Comparison of ENCODE assay signal across 19 cellular contexts in the genomic region with DNA sequence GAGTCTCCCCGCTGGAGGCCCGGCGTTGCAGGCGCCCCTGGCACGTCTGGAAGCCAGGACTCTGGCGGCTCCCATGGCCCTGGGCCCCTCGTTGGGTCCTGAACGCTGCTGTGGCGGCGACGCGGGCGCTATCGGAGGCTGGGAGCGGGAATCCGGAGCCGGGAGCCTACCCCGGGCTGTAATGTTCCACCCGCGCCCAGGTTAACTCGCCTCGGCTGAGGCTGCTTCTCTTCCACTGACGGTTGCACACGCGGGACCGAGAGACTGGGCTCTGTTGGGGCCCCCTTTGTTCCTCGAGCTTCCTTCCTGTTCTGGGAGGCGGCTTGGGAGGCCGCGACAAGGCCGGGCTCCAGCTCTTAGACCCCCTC. TPM values are rescaled to one million over a fixed set of nuclear protein-coding genes. Genes with fewer than 3 reads are reported as not detected.
A peak's percentile ranks its signal among the peaks of the same experiment; 100 is the strongest.
DNase-seq lines count a peak whose midpoint lies in the region; ATAC-seq and TF ChIP-seq lines count a peak whose summit lies in the region.
"Had no signal": no experiment of that assay in that cellular context is flagged by ENCODE, and none has a peak within 500 bp of the region (broad histone marks: within the 10 kb centered on the region; RNA-seq: fewer than 3 reads in every experiment).

No MANE protein-coding gene starts in this region.

- peaks cover 0 to 25% of the 10 kb centered on the region in 2 donors for H3K27me3 ChIP-seq in breast epithelium
- H3K27me3 ChIP-seq in fibroblast of lung (ENCODE audit: control insufficient read depth, insufficient read depth, low read length): no peaks in the 10 kb centered on the region
- H3K27me3 ChIP-seq in neuronal stem cell (ENCODE audit: control insufficient read depth in 3 of 3, insufficient read depth in 3 of 3, low read depth in 1 of 3, low read length in 3 of 3): peaks cover 63 to 99% (median 99%) of the 10 kb centered on the region in 3 experiments

- POLR2A ChIA-PET in MCF 10A (lab: Yijun Ruan, JAX): interaction anchor here (0.8 to 7.2 kb wide), 11 partner anchors 18 to 654 kb away, joined by 3 to 459 read pairs (median 41); a partner anchor contains a TSS

- TF ChIP-seq CTCF in breast epithelium (IDR thresholded peaks at IDR 0.05) (no peak), MCF 10A (IDR thresholded peaks at IDR 0.05; ENCODE audit: unreplicated experiment) (no peak), fibroblast of lung (conservative IDR thresholded peaks at IDR 0.05 in 1 of 2, IDR thresholded peaks at IDR 0.05 in 1 of 2; ENCODE audit: low read depth in 1 of 2, low read length in 2 of 2) (no peak)

- no peak overlapping the region for H2BK5ac ChIP-seq in neuronal stem cell (ENCODE audit: low read length)

- H3K4me2 ChIP-seq in fibroblast of lung (ENCODE audit: extremely low read depth, insufficient read depth, low read length): peak overlapping the region; percentile 99
- no peak overlapping the region for H3K4me2 ChIP-seq in neuronal stem cell (ENCODE audit: insufficient read depth, low read length, poor library complexity, severe bottlenecking)

- H3K27ac ChIP-seq in breast epithelium (peak overlapping the region; percentile 95 to 96), fibroblast of lung (ENCODE audit: insufficient read depth, low read length) (peak overlapping the region; percentile 98), neuronal stem cell (replicated peaks; ENCODE audit: low read length) (no peak overlapping the region)
- H3K27ac ChIP-seq: right lobe of liver had no signal

- no peak overlapping the region for H3K27ac Mint-ChIP-seq in MCF 10A (ENCODE audit: low read depth, unreplicated experiment)
- H3K27ac Mint-ChIP-seq: immature natural killer cell; stimulated activated naive CD8-positive, alpha-beta T cell treated with anti-CD3 and anti-CD28 coated beads, Interleukin-15, Interleukin-2, amounts not matched to agents 100 ng/mL and 50 ng/mL, for 24 hours had no signal

- H3K4ac ChIP-seq in neuronal stem cell (ENCODE audit: low read length): no peak overlapping the region

- no peak overlapping the region for H2AK5ac ChIP-seq in neuronal stem cell (ENCODE audit: low read depth, low read length)

- CTCF ChIA-PET in MCF 10A (lab: Yijun Ruan, JAX): interaction anchor here (0.6 to 6.7 kb wide), 22 partner anchors 8 to 1046 kb away, joined by 3 to 190 read pairs (median 7); a partner anchor contains a TSS

- peaks cover 93% of the 10 kb centered on the region for H3K79me2 ChIP-seq in fibroblast of lung (ENCODE audit: control insufficient read depth, insufficient read depth, low read length)

- no peak overlapping the region for H2AFZ ChIP-seq in fibroblast of lung (ENCODE audit: low read length)
- peak overlapping the region; percentile 29 for H2AFZ ChIP-seq in neuronal stem cell (ENCODE audit: low read length)

- no peak overlapping the region for H2BK12ac ChIP-seq in neuronal stem cell (ENCODE audit: low read length)

- no peaks in the 10 kb centered on the region for H3K27me3 Mint-ChIP-seq in MCF 10A (ENCODE audit: insufficient read depth, unreplicated experiment)

- no peak overlapping the region for H3K23ac ChIP-seq in neuronal stem cell (ENCODE audit: low read depth, low read length, poor library complexity)

- BruUV-seq in MCF 10A (replicated peaks; lab: Mats Ljungman, UMichigan): no TSS peak

- ATAC-seq in GM21360 (IDR thresholded peaks at IDR 0.05; ENCODE audit: unreplicated experiment): no peak
- ATAC-seq: PC-3, right lobe of liver had no signal

- no peak for TF ChIP-seq POLR2A in breast epithelium (IDR thresholded peaks at IDR 0.05)

- H2BK15ac ChIP-seq in neuronal stem cell (ENCODE audit: low read length): no peak overlapping the region

- no peaks in the 10 kb centered on the region for H4K20me1 ChIP-seq in fibroblast of lung (ENCODE audit: control insufficient read depth, extremely low read depth, insufficient read depth, low read length)

- H3K36me3 ChIP-seq in breast epithelium (no peaks in the 10 kb centered on the region), fibroblast of lung (ENCODE audit: control insufficient read depth, insufficient read depth, low read length) (peaks cover 2% of the 10 kb centered on the region), neuronal stem cell (replicated peaks in 1 of 2; ENCODE audit: control insufficient read depth in 2 of 2, insufficient read depth in 2 of 2, low read length in 2 of 2) (no peaks in the 10 kb centered on the region)
- H3K36me3 ChIP-seq: right lobe of liver had no signal

- peak overlapping the region; percentile 70 for H3K9ac ChIP-seq in fibroblast of lung (ENCODE audit: insufficient read depth, low read length)
- no peak overlapping the region for H3K9ac ChIP-seq in neuronal stem cell (ENCODE audit: low read depth, low read length, poor library complexity)

- no peak overlapping the region for H4K8ac ChIP-seq in neuronal stem cell (ENCODE audit: low read depth, low read length)

- intact Hi-C loops in breast epithelium (cut with DNase I; ENCODE audit: low total_unique reads) (loop anchor here (5.0 kb wide), 4 partner anchors 47 to 772 kb away; a partner anchor contains a TSS), MCF 10A (cut with micrococcal nuclease) (loop anchor here (5.0 kb wide), 3 partner anchors 477 to 942 kb away; a partner anchor contains a TSS)

- WGBS in neuronal stem cell (ENCODE audit: extremely low coverage in 2 of 2, insufficient read length in 2 of 2, insufficient replicate concordance in 1 of 2), 2 donors: no CpG with 5 or more reads among the region's 31 CpGs

- DNase-seq in breast epithelium (ENCODE audit: low spot score in 2 of 2) (no peak), MCF 10A (ENCODE audit: unreplicated experiment) (no peak), fibroblast of lung (ENCODE audit: low read depth in 2 of 2) (no peak), neuronal stem cell (ENCODE audit: low spot score) (no peak), ureter (ENCODE audit: low spot score) (peak; percentile 43), Kasumi-1 (lab: John Stamatoyannopoulos, UW) (no peak)
- DNase-seq in effector CD8-positive, alpha-beta T cell (lab: John Stamatoyannopoulos, UW): no peak
- DNase-seq: foreskin fibroblast, GDM1, immature natural killer cell, naive B cell, NCI-H1105, NCI-H446, PC-3, SW 1271 had no signal

- H3K4me3 ChIP-seq in breast epithelium (peak overlapping the region; percentile 13 to 80 (median 75)), fibroblast of lung (replicated peaks in 1 of 4; ENCODE audit: control extremely low read depth in 1 of 4, insufficient read depth in 1 of 4, low read depth in 3 of 4, low read length in 4 of 4) (peak overlapping the region; percentile 41 to 61 (median 48)), neuronal stem cell (ENCODE audit: low read length in 2 of 2) (no peak overlapping the region)
- H3K4me3 ChIP-seq: right lobe of liver had no signal

- no peaks in the 10 kb centered on the region for H3K79me1 ChIP-seq in neuronal stem cell (ENCODE audit: low read depth, low read length)

- H3K18ac ChIP-seq in neuronal stem cell (ENCODE audit: low read length): no peak overlapping the region

- no peak overlapping the region for H3K14ac ChIP-seq in neuronal stem cell (ENCODE audit: low read length)

- peaks cover 0 to 4% of the 10 kb centered on the region in 2 donors for H3K4me1 ChIP-seq in breast epithelium
- H3K4me1 ChIP-seq in fibroblast of lung (ENCODE audit: control insufficient read depth, extremely low read depth, insufficient read depth, low read length): peaks cover 28% of the 10 kb centered on the region
- no peaks in the 10 kb centered on the region for H3K4me1 ChIP-seq in neuronal stem cell (ENCODE audit: control insufficient read depth in 2 of 2, insufficient read depth in 1 of 2, low read depth in 1 of 2, low read length in 2 of 2)
- H3K4me1 ChIP-seq: right lobe of liver had no signal

- peaks cover 20% of the 10 kb centered on the region for H3K4me1 Mint-ChIP-seq in MCF 10A (ENCODE audit: insufficient read depth, unreplicated experiment)

- H2BK120ac ChIP-seq in neuronal stem cell (ENCODE audit: low read depth, low read length): no peak overlapping the region

- H3K4me3 Mint-ChIP-seq in MCF 10A (ENCODE audit: unreplicated experiment): no peak overlapping the region
- H3K4me3 Mint-ChIP-seq: activated naive CD4-positive, alpha-beta T cell treated with anti-CD3 and anti-CD28 coated beads, Interleukin-2, amount 50 U/mL, for 24 hours; immature natural killer cell; stimulated activated naive CD8-positive, alpha-beta T cell treated with anti-CD3 and anti-CD28 coated beads, Interleukin-15, Interleukin-2, amounts not matched to agents 100 ng/mL and 50 ng/mL, for 24 hours had no signal

- H3K9me3 ChIP-seq in breast epithelium (no peaks in the 10 kb centered on the region), fibroblast of lung (ENCODE audit: control insufficient read depth, insufficient read depth, low read depth, low read length) (no peaks in the 10 kb centered on the region), neuronal stem cell (replicated peaks in 1 of 2; ENCODE audit: control insufficient read depth in 2 of 2, insufficient read depth in 1 of 2, low read depth in 1 of 2, low read length in 2 of 2) (peaks cover 3 to 20% of the 10 kb centered on the region in 2 donors)
- H3K9me3 ChIP-seq: right lobe of liver had no signal

- peaks cover 29% of the 10 kb centered on the region for H3K36me3 Mint-ChIP-seq in MCF 10A (ENCODE audit: insufficient read depth, unreplicated experiment)
- H3K36me3 Mint-ChIP-seq: activated naive CD4-positive, alpha-beta T cell treated with anti-CD3 and anti-CD28 coated beads, Interleukin-2, amount 50 U/mL, for 24 hours had no signal

- H4K91ac ChIP-seq in neuronal stem cell (ENCODE audit: low read depth, low read length, poor library complexity): no peak overlapping the region

- no peaks in the 10 kb centered on the region for H3K9me3 Mint-ChIP-seq in MCF 10A (ENCODE audit: unreplicated experiment)
- H3K9me3 Mint-ChIP-seq: activated naive CD4-positive, alpha-beta T cell treated with anti-CD3 and anti-CD28 coated beads, Interleukin-2, amount 50 U/mL, for 24 hours; immature natural killer cell; stimulated activated naive CD8-positive, alpha-beta T cell treated with anti-CD3 and anti-CD28 coated beads, Interleukin-15, Interleukin-2, amounts not matched to agents 100 ng/mL and 50 ng/mL, for 24 hours had no signal

RNA-seq across cellular contexts. Expression of a gene that starts 1.3 kb away (rescaled TPM):
- total RNA-seq in breast epithelium (10 to 100 TPM; 11.5 to 48.7 (median 22.6) TPM), MCF 10A (2022) (7.4 and 8.8 TPM in 2 replicates), fibroblast of lung (18.3 and 22.1 TPM in 2 replicates), ureter (10.4 TPM)
- 16.6 and 35.6 TPM in 2 replicates for polyA plus RNA-seq in fibroblast of lung
- polyA plus RNA-seq in fibroblast of lung (2012): 17.5 and 31.8 TPM in 2 replicates
- polyA minus RNA-seq in fibroblast of lung (ENCODE audit: low replicate concordance): 3.1 and 3.9 TPM in 2 replicates
- not detected for polyA plus RNA-seq in neuronal stem cell (2013, experiment 1 of 2)
- polyA plus RNA-seq in neuronal stem cell (2013, experiment 2 of 2): not detected

RNA-seq across cellular contexts. Expression of a gene that starts 2.8 kb away (rescaled TPM):
- total RNA-seq in breast epithelium (10 to 100 TPM in 1 of 3 donors, 1 to 10 TPM in 2; 7.9 to 16.0 (median 9.0) TPM), MCF 10A (2022) (0.96 and 2.0 TPM in 2 replicates), fibroblast of lung (3.6 and 4.4 TPM in 2 replicates), ureter (8.5 TPM)
- polyA plus RNA-seq in fibroblast of lung: 0.70 and 1.2 TPM in 2 replicates
- 1.6 and 3.8 TPM in 2 replicates for polyA plus RNA-seq in fibroblast of lung (2012)
- 0.30 and 1.6 TPM in 2 replicates for polyA minus RNA-seq in fibroblast of lung (ENCODE audit: low replicate concordance)
- polyA plus RNA-seq in neuronal stem cell (2013, experiment 1 of 2): not detected
- polyA plus RNA-seq in neuronal stem cell (2013, experiment 2 of 2): not detected
- total RNA-seq: right lobe of liver had no signal

RNA-seq across cellular contexts. Expression of a gene that starts 7.6 kb away (rescaled TPM):
- total RNA-seq in breast epithelium (1 to 10 TPM; 4.5 to 6.4 (median 4.6) TPM), MCF 10A (2022) (8.2 and 14.0 TPM in 2 replicates), fibroblast of lung (1.5 TPM in 2 replicates), ureter (16.0 TPM)
- polyA plus RNA-seq in fibroblast of lung: 0.44 and 0.68 TPM in 2 replicates
- polyA plus RNA-seq in fibroblast of lung (2012): 2.7 and 3.2 TPM in 2 replicates
- 0.41 and 1.6 TPM in 2 replicates for polyA minus RNA-seq in fibroblast of lung (ENCODE audit: low replicate concordance)
- not detected for polyA plus RNA-seq in neuronal stem cell (2013, experiment 1 of 2)
- not detected for polyA plus RNA-seq in neuronal stem cell (2013, experiment 2 of 2)

RNA-seq across cellular contexts. Expression of a gene that starts 11.7 kb away (rescaled TPM):
- total RNA-seq in breast epithelium (1 to 10 TPM; 4.6 to 8.8 (median 6.2) TPM), MCF 10A (2022) (0.29 and 0.44 TPM in 2 replicates), fibroblast of lung (1.0 and 1.2 TPM in 2 replicates), ureter (6.3 TPM)
- polyA plus RNA-seq in fibroblast of lung: 5.3 and 5.9 TPM in 2 replicates
- polyA plus RNA-seq in fibroblast of lung (2012): 6.8 and 7.9 TPM in 2 replicates
- polyA minus RNA-seq in fibroblast of lung (ENCODE audit: low replicate concordance): 4.8 and 6.3 TPM in 2 replicates
- not detected for polyA plus RNA-seq in neuronal stem cell (2013, experiment 1 of 2)
- polyA plus RNA-seq in neuronal stem cell (2013, experiment 2 of 2): not detected
- total RNA-seq: right lobe of liver had no signal

RNA-seq across cellular contexts. Expression of a gene that starts 14.2 kb away (rescaled TPM):
- 1 to 10 TPM in 2 of 3 donors, under 1 TPM in 1; 0.80 to 2.8 (median 2.0) TPM for total RNA-seq in breast epithelium
- 2.6 and 3.7 TPM in 2 replicates for total RNA-seq in MCF 10A (2022)
- total RNA-seq in fibroblast of lung: 0.33 and 0.51 TPM in 2 replicates
- 2.4 and 3.6 TPM in 2 replicates for polyA plus RNA-seq in fibroblast of lung
- 2.6 and 3.3 TPM in 2 replicates for polyA plus RNA-seq in fibroblast of lung (2012)
- polyA minus RNA-seq in fibroblast of lung (ENCODE audit: low replicate concordance): 1.6 and 3.6 TPM in 2 replicates
- not detected for polyA plus RNA-seq in neuronal stem cell (2013, experiment 1 of 2)
- polyA plus RNA-seq in neuronal stem cell (2013, experiment 2 of 2): not detected
- total RNA-seq in ureter: 9.4 TPM

Comparison
In these comparisons a context has a peak if more than half of its experiments do, and no peak if none do; other contexts are left out.
1. H3K4me3 ChIP-seq: peak in breast epithelium (3 of 3) and fibroblast of lung (4 of 4); none in neuronal stem cell (0 of 2).